ENCODE assay signal across 1 cellular context in genomic region chr21:18954415-18954972, GRCh38.
TF ChIP-seq lines count a peak whose summit lies in the region.

No MANE protein-coding gene starts in this region.

TF ChIP-seq in neural cell, 6 proteins besides CTCF, POLR2A, EP300 and RAD21 (continued from another document):
- no peak for TF ChIP-seq EZH2 (IDR thresholded peaks at IDR 0.05; ENCODE audit: borderline replicate concordance, insufficient read depth, low read length, poor library complexity, severe bottlenecking)
- TF ChIP-seq MXI1 (conservative IDR thresholded peaks at IDR 0.05; ENCODE audit: poor library complexity, severe bottlenecking): peak; percentile 52
- peak; percentile 99 for TF ChIP-seq POLR2AphosphoS5 (IDR thresholded peaks at IDR 0.05)
- peak; percentile 50 for TF ChIP-seq SMC3 (conservative IDR thresholded peaks at IDR 0.05; ENCODE audit: poor library complexity)
